Comparison of ENCODE assay signal across 8 cellular contexts in genomic region chr20:34875657-34876160, GRCh38. TPM values are rescaled to one million over a fixed set of nuclear protein-coding genes. Genes with fewer than 3 reads are reported as not detected.
DNase-seq lines count a peak whose midpoint lies in the region; ATAC-seq and TF ChIP-seq lines count a peak whose summit lies in the region.

No MANE protein-coding gene starts in this region.

- H3K4me1 Mint-ChIP-seq in natural killer cell: peaks cover 34 to 53% of the 10 kb centered on the region in 2 donors

- H3K9me3 Mint-ChIP-seq in natural killer cell: no peaks in the 10 kb centered on the region

- H3K36me3 Mint-ChIP-seq in natural killer cell: no peaks in the 10 kb centered on the region

- H3K4me3 Mint-ChIP-seq in natural killer cell: peak overlapping the region; percentile 87

- H3K27me3 ChIP-seq in HUES64 (ENCODE audit: insufficient read depth, low read length): peaks cover 36% of the 10 kb centered on the region

- intact Hi-C loops in natural killer cell (cut with micrococcal nuclease): loop anchor here (1.0 kb wide), 1 partner anchor 80 kb away; the partner anchor contains the start of genes GSS and MYH7B

- H3K27ac Mint-ChIP-seq in natural killer cell: peak overlapping the region; percentile 18 to 78

- H3K27me3 Mint-ChIP-seq in natural killer cell (ENCODE audit: low read depth in 2 of 2): peaks cover 6 to 21% of the 10 kb centered on the region in 2 donors

- DNase-seq in cardiac fibroblast (ENCODE audit: low read depth in 2 of 2): no peak
- DNase-seq in natural killer cell: no peak
- no peak for DNase-seq in omental fat pad (ENCODE audit: low spot score)
- DNase-seq in mucosa of gallbladder (ENCODE audit: low spot score): no peak
- no peak for DNase-seq in GM20000 (ENCODE audit: low spot score)
- DNase-seq in DMS79 treated with DMSO at 0.1 percent for 48 hours (lab: John Stamatoyannopoulos, UW): no peak

- H3K27ac ChIP-seq in C4-2B (peak overlapping the region; percentile 79), HUES64 (ENCODE audit: low read depth, low read length) (no peak overlapping the region)

- H3K36me3 ChIP-seq in HUES64 (ENCODE audit: insufficient read depth, low read length): no peaks in the 10 kb centered on the region

- H3K9me3 ChIP-seq in HUES64 (ENCODE audit: insufficient read depth, low read depth, low read length): no peaks in the 10 kb centered on the region

- 20% methylated on average over 10 of the region's 10 CpGs for WGBS in HUES64

- H3K4me1 ChIP-seq in HUES64 (ENCODE audit: insufficient read depth, low read length): peaks cover 9% of the 10 kb centered on the region; the same call in 1 of the 2 replicates

- peak overlapping the region; percentile 77 for H3K4me3 ChIP-seq in HUES64 (ENCODE audit: low read length)
- H3K4me3 ChIP-seq in cardiac fibroblast (replicated peaks in 1 of 2; ENCODE audit: low read depth in 2 of 2, low read length in 2 of 2): peak overlapping the region; percentile 21 to 61

- no peak for ATAC-seq in natural killer cell
- no peak for ATAC-seq in omental fat pad (ENCODE audit: low FRiP score)

- no peak overlapping the region for H3K9ac ChIP-seq in HUES64 (ENCODE audit: low read depth, low read length)

- TF ChIP-seq CTCF in C4-2B (conservative IDR thresholded peaks at IDR 0.05): no peak; the same call in none of the 2 replicates
- TF ChIP-seq CTCF in cardiac fibroblast (IDR thresholded peaks at IDR 0.05; ENCODE audit: low read depth, low read length): peak; percentile 36
- no peak for TF ChIP-seq CTCF in natural killer cell (IDR thresholded peaks at IDR 0.05)
- no peak for TF ChIP-seq CTCF in omental fat pad (IDR thresholded peaks at IDR 0.05)
- TF ChIP-seq CTCF in GM20000 (IDR thresholded peaks at IDR 0.05; ENCODE audit: extremely low read depth, missing control alignments): no peak

RNA-seq across cellular contexts. Expression of gene ACSS2, which starts 0.7 kb away (rescaled TPM):
- polyA plus RNA-seq in HUES64 (2013, experiment 1 of 2): 25.3 TPM
- 39.4 TPM for polyA plus RNA-seq in HUES64 (2013, experiment 2 of 2)
- 10 to 100 TPM in 1 of 3 donors, 1 to 10 TPM in 2; 2.4 to 11.4 (median 7.5) TPM for total RNA-seq in natural killer cell
- 100 to 1,000 TPM in 2 of 4 donors, 10 to 100 TPM in 2; 72.4 to 119 (median 102) TPM for total RNA-seq in omental fat pad
- 98.1 TPM for total RNA-seq in mucosa of gallbladder

RNA-seq across cellular contexts. Expression of gene GGT7, which starts 3.1 kb away (rescaled TPM):
- 16.4 TPM for polyA plus RNA-seq in HUES64 (2013, experiment 1 of 2)
- polyA plus RNA-seq in HUES64 (2013, experiment 2 of 2): 15.9 TPM
- total RNA-seq in natural killer cell: 10 to 100 TPM in 2 of 3 donors, 1 to 10 TPM in 1; 7.4 to 12.8 (median 12.1) TPM
- 10 to 100 TPM in 2 of 4 donors, 1 to 10 TPM in 2; 8.5 to 13.2 (median 11.2) TPM for total RNA-seq in omental fat pad
- 40.6 TPM for total RNA-seq in mucosa of gallbladder

RNA-seq across cellular contexts. Expression of gene NCOA6, which starts 50.3 kb away (rescaled TPM):
- 15.6 TPM for polyA plus RNA-seq in HUES64 (2013, experiment 1 of 2)
- polyA plus RNA-seq in HUES64 (2013, experiment 2 of 2): 15.5 TPM
- total RNA-seq in natural killer cell (10 to 100 TPM; 34.7 to 41.6 (median 37.0) TPM), omental fat pad (10 to 100 TPM; 15.8 to 25.9 (median 20.3) TPM), mucosa of gallbladder (33.5 TPM)
